8 cellular contexts compared by ENCODE assay signal in the genomic region with DNA sequence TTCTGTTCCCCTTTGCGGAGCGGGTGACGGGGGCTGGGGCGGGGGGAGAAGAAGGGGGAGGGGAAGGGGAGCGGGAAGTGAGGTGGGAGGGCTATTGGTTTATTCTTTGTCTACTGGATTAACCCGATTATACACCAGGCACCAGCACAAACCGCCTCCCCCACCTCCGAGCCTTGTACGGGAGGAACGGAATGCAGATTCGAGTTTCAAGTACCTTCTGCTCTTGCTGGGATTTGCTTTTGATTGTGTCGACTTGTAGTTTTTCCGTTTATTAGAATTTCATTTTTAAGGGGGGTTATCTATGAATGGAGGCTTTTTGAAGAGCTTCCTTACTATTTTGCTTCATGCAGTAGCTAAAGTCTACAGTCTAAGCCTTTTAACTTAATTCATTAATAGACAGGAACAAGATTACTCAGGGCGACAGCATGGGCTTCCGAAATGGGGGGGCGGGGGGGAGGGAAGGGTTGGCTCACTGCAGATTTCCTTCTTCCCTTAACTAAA. TPM values are rescaled to one million over a fixed set of nuclear protein-coding genes. Genes with fewer than 3 reads are reported as not detected.
DNase-seq lines count a peak whose midpoint lies in the region; ATAC-seq, FAIRE-seq and TF ChIP-seq lines count a peak whose summit lies in the region.

No MANE protein-coding gene starts in this region.

- H3K27me3 ChIP-seq in cardiac muscle cell (no peaks in the 10 kb centered on the region), pancreas (no peaks in the 10 kb centered on the region)

- peaks cover 9% of the 10 kb centered on the region for H3K36me3 Mint-ChIP-seq in Calu3 (ENCODE audit: insufficient read depth, unreplicated experiment)
- no peaks in the 10 kb centered on the region for H3K36me3 Mint-ChIP-seq in activated CD8-positive, alpha-beta T cell treated with anti-CD3 and anti-CD28 coated beads, Interleukin-2, amount 10 ng/mL, durations not matched to agents 7 days and 5 days (ENCODE audit: low read depth)
- peaks cover 5% of the 10 kb centered on the region for H3K36me3 Mint-ChIP-seq in stimulated activated effector memory CD8-positive, alpha-beta T cell treated with anti-CD3 and anti-CD28 coated beads, Interleukin-12 subunit alpha, Interleukin-12 subunit beta, amount 100 ng/mL, for 72 hours

- POLR2A ChIA-PET in activated CD8-positive, alpha-beta T cell treated with anti-CD3 and anti-CD28 coated beads, Interleukin-2, amount 10 ng/mL, durations not matched to agents 7 days and 5 days (lab: Charles Lee), result interaction anchor here (0.6 kb wide), 1 partner anchor 1734 kb away, joined by 3 read pairs; no protein-coding TSS in a partner anchor

- CTCF ChIA-PET in Calu3 (lab: Charles Lee), result interaction anchor here (0.6 to 0.7 kb wide), 3 partner anchors 300 to 575 kb away, joined by 3 read pairs; no protein-coding TSS in a partner anchor
- CTCF ChIA-PET in activated CD8-positive, alpha-beta T cell treated with anti-CD3 and anti-CD28 coated beads, Interleukin-2, amount 10 ng/mL, durations not matched to agents 7 days and 5 days (lab: Charles Lee), result interaction anchor here (1.1 to 1.4 kb wide), 4 partner anchors 49 to 134 kb away, joined by 3 read pairs; no protein-coding TSS in a partner anchor

- H3K9me3 Mint-ChIP-seq in Calu3 (ENCODE audit: low read depth, unreplicated experiment), result no peaks in the 10 kb centered on the region
- H3K9me3 Mint-ChIP-seq in activated CD8-positive, alpha-beta T cell treated with anti-CD3 and anti-CD28 coated beads, Interleukin-2, amount 10 ng/mL, durations not matched to agents 7 days and 5 days (ENCODE audit: insufficient read depth), result no peaks in the 10 kb centered on the region
- H3K9me3 Mint-ChIP-seq in stimulated activated effector memory CD8-positive, alpha-beta T cell treated with anti-CD3 and anti-CD28 coated beads, Interleukin-12 subunit alpha, Interleukin-12 subunit beta, amount 100 ng/mL, for 72 hours, result no peaks in the 10 kb centered on the region

- ATAC-seq in activated CD8-positive, alpha-beta T cell treated with anti-CD3 and anti-CD28 coated beads, Interleukin-2, amount 10 ng/mL, durations not matched to agents 7 days and 5 days, result no peak
- ATAC-seq in pancreas (peak in 3 of 4 donors; percentile 1 to 6 (median 3)), GM21825 (IDR thresholded peaks at IDR 0.05; ENCODE audit: unreplicated experiment) (no peak), GM19035 (IDR thresholded peaks at IDR 0.05; ENCODE audit: unreplicated experiment) (no peak)
- ATAC-seq in stimulated activated effector memory CD8-positive, alpha-beta T cell treated with anti-CD3 and anti-CD28 coated beads, Interleukin-12 subunit alpha, Interleukin-12 subunit beta, amount 100 ng/mL, for 72 hours, result no peak

- H3K4me1 Mint-ChIP-seq in Calu3 (ENCODE audit: low read depth, unreplicated experiment), result no peaks in the 10 kb centered on the region
- peaks cover 15% of the 10 kb centered on the region for H3K4me1 Mint-ChIP-seq in activated CD8-positive, alpha-beta T cell treated with anti-CD3 and anti-CD28 coated beads, Interleukin-2, amount 10 ng/mL, durations not matched to agents 7 days and 5 days (ENCODE audit: low read depth)
- H3K4me1 Mint-ChIP-seq in stimulated activated effector memory CD8-positive, alpha-beta T cell treated with anti-CD3 and anti-CD28 coated beads, Interleukin-12 subunit alpha, Interleukin-12 subunit beta, amount 100 ng/mL, for 72 hours, result peaks cover 10% of the 10 kb centered on the region

- intact Hi-C loops in Calu3 (cut with micrococcal nuclease; ENCODE audit: unreplicated experiment) (loop anchor here (1.0 to 5.0 kb wide), 4 partner anchors 20 to 675 kb away; no protein-coding TSS in a partner anchor), pancreas (cut with DNase I) (no loop called here)

- 1 to 2% methylated on average over 13 to 15 of the region's 16 CpGs for WGBS in pancreas, 2 donors

- H3K9me3 ChIP-seq in cardiac muscle cell (ENCODE audit: low read depth) (no peaks in the 10 kb centered on the region), pancreas (no peaks in the 10 kb centered on the region)

- H3K4me1 ChIP-seq in cardiac muscle cell (ENCODE audit: low read depth) (peaks cover 25% of the 10 kb centered on the region), pancreas (peaks cover 0 to 4% (median 0%) of the 10 kb centered on the region in 3 donors)

- no peak overlapping the region for H3K27ac Mint-ChIP-seq in Calu3 (ENCODE audit: unreplicated experiment)
- no peak overlapping the region for H3K27ac Mint-ChIP-seq in activated CD8-positive, alpha-beta T cell treated with anti-CD3 and anti-CD28 coated beads, Interleukin-2, amount 10 ng/mL, durations not matched to agents 7 days and 5 days
- no peak overlapping the region for H3K27ac Mint-ChIP-seq in stimulated activated effector memory CD8-positive, alpha-beta T cell treated with anti-CD3 and anti-CD28 coated beads, Interleukin-12 subunit alpha, Interleukin-12 subunit beta, amount 100 ng/mL, for 72 hours

- no peak overlapping the region for H3K4me3 Mint-ChIP-seq in Calu3 (ENCODE audit: low read depth, unreplicated experiment)
- peak overlapping the region; percentile 37 for H3K4me3 Mint-ChIP-seq in activated CD8-positive, alpha-beta T cell treated with anti-CD3 and anti-CD28 coated beads, Interleukin-2, amount 10 ng/mL, durations not matched to agents 7 days and 5 days
- no peak overlapping the region for H3K4me3 Mint-ChIP-seq in stimulated activated effector memory CD8-positive, alpha-beta T cell treated with anti-CD3 and anti-CD28 coated beads, Interleukin-12 subunit alpha, Interleukin-12 subunit beta, amount 100 ng/mL, for 72 hours

- no peak for TF ChIP-seq CTCF in Calu3 (IDR thresholded peaks at IDR 0.05; ENCODE audit: unreplicated experiment)
- no peak for TF ChIP-seq CTCF in LNCaP clone FGC (IDR thresholded peaks at IDR 0.05; ENCODE audit: control insufficient read depth, extremely low read depth, insufficient read depth)
- TF ChIP-seq CTCF in cardiac muscle cell (IDR thresholded peaks at IDR 0.05; ENCODE audit: low read depth, low read length), result no peak
- no peak for TF ChIP-seq CTCF in pancreas (IDR thresholded peaks at IDR 0.05)

- peak overlapping the region; percentile 99 for H3K27ac ChIP-seq in cardiac muscle cell
- H3K27ac ChIP-seq in pancreas, result peak overlapping the region; percentile 90 to 99 (median 96)

- H3K36me3 ChIP-seq in cardiac muscle cell (peaks cover 3% of the 10 kb centered on the region), pancreas (peaks cover 0 to 5% (median 4%) of the 10 kb centered on the region in 3 donors)

- H3K27me3 Mint-ChIP-seq in Calu3 (ENCODE audit: unreplicated experiment), result no peaks in the 10 kb centered on the region
- H3K27me3 Mint-ChIP-seq in activated CD8-positive, alpha-beta T cell treated with anti-CD3 and anti-CD28 coated beads, Interleukin-2, amount 10 ng/mL, durations not matched to agents 7 days and 5 days (ENCODE audit: low read depth), result peaks cover 39% of the 10 kb centered on the region

- DNase-seq in Calu3 (peak; percentile 6), LNCaP clone FGC (ENCODE audit: low read depth) (no peak), cardiac muscle cell (ENCODE audit: low read depth in 1 of 2, low spot score in 1 of 2) (peak; percentile 68 to 80), pancreas (peak in 5 of 6 donors; percentile 37 to 60 (median 51))
- no peak for DNase-seq in activated CD8-positive, alpha-beta T cell treated with anti-CD3 and anti-CD28 coated beads, Interleukin-2, amount 10 ng/mL, durations not matched to agents 7 days and 5 days
- no peak for DNase-seq in stimulated activated effector memory CD8-positive, alpha-beta T cell treated with anti-CD3 and anti-CD28 coated beads, Interleukin-12 subunit alpha, Interleukin-12 subunit beta, amount 100 ng/mL, for 72 hours (ENCODE audit: low spot score in 2 of 2)

- FAIRE-seq in pancreas (lab: Jason Lieb, UNC), result no peak

- BruUV-seq in Calu3 (replicated peaks; lab: Mats Ljungman, UMichigan), result no TSS peak

- H3K4me3 ChIP-seq in LNCaP clone FGC (ENCODE audit: low read depth, low read length) (peak overlapping the region; percentile 68), cardiac muscle cell (peak overlapping the region; percentile 98), pancreas (peak overlapping the region; percentile 16 to 90 (median 73))

RNA-seq across cellular contexts. Expression of a gene that starts 0.9 kb away (rescaled TPM):
- 13.3 and 13.6 TPM in 2 replicates for total RNA-seq in Calu3 (2022)
- under 1 TPM; 0.10 to 0.29 TPM for total RNA-seq in activated CD8-positive, alpha-beta T cell treated with anti-CD3 and anti-CD28 coated beads, Interleukin-2, amount 10 ng/mL, durations not matched to agents 7 days and 5 days
- 67.8 and 73.1 TPM in 2 replicates for total RNA-seq in cardiac muscle cell
- 132 and 142 TPM in 2 replicates for polyA plus RNA-seq in cardiac muscle cell
- total RNA-seq in pancreas, result 10 to 100 TPM; 10.7 to 18.8 (median 14.4) TPM
- polyA plus RNA-seq in pancreas, result 10 to 100 TPM; 11.4 to 15.6 TPM

Comparison
In these comparisons a context has a peak if more than half of its experiments do, and no peak if none do; other contexts are left out.
1. DNase-seq: peak in Calu3 (single experiment), cardiac muscle cell (2 of 2) and pancreas (5 of 6); none in LNCaP clone FGC (single experiment), activated CD8-positive, alpha-beta T cell treated with anti-CD3 and anti-CD28 coated beads, Interleukin-2, amount 10 ng/mL, durations not matched to agents 7 days and 5 days (single experiment) and stimulated activated effector memory CD8-positive, alpha-beta T cell treated with anti-CD3 and anti-CD28 coated beads, Interleukin-12 subunit alpha, Interleukin-12 subunit beta, amount 100 ng/mL, for 72 hours (0 of 2).
2. ATAC-seq: peak in pancreas (3 of 4); none in activated CD8-positive, alpha-beta T cell treated with anti-CD3 and anti-CD28 coated beads, Interleukin-2, amount 10 ng/mL, durations not matched to agents 7 days and 5 days (single experiment), stimulated activated effector memory CD8-positive, alpha-beta T cell treated with anti-CD3 and anti-CD28 coated beads, Interleukin-12 subunit alpha, Interleukin-12 subunit beta, amount 100 ng/mL, for 72 hours (single experiment), GM21825 (single experiment) and GM19035 (single experiment).
3. RNA of a gene that starts 0.9 kb away (total RNA-seq): 67.8 to 73.1 TPM in cardiac muscle cell, 10.7 to 18.8 TPM in pancreas and 13.3 to 13.6 TPM in Calu3; 0.10 to 0.29 TPM in activated CD8-positive, alpha-beta T cell treated with anti-CD3 and anti-CD28 coated beads, Interleukin-2, amount 10 ng/mL, durations not matched to agents 7 days and 5 days; every median in the first group is over 4 times any median in the second.
4. Peak in every context shown above with its lines, with median percentiles within 50 percentile points of each other: H3K4me3 ChIP-seq.